26 cellular contexts compared by ENCODE assay signal in the genomic region with DNA sequence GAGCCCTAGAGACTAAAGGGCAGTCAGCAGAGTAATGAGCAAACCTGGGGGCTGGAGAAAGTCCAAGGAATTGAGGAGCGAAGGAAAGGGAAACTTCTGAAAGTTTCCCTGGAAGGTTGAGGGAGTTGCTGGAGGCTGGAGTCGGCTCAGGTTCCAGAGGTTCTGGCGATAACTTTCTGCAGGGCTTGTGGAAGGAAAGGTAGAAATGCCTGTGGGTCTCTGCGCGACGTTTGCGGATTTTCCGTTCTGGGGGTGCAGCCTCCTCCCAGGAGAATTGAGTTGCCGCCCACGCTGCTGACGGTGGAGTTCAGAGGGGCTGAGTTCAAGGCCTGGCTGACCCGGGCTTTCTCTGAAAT. TPM values are rescaled to one million over a fixed set of nuclear protein-coding genes. Genes with fewer than 3 reads are reported as not detected.
DNase-seq lines count a peak whose midpoint lies in the region; FAIRE-seq and TF ChIP-seq lines count a peak whose summit lies in the region.
"Had no signal": no experiment of that assay in that cellular context is flagged by ENCODE, and none has a peak within 500 bp of the region (broad histone marks: within the 10 kb centered on the region; RNA-seq: fewer than 3 reads in every experiment).

No MANE protein-coding gene starts in this region.

- H3K4me3 Mint-ChIP-seq in activated naive CD8-positive, alpha-beta T cell treated with anti-CD3 and anti-CD28 coated beads for 36 hours: no peak overlapping the region
- H3K4me3 Mint-ChIP-seq: activated CD8-positive, alpha-beta memory T cell treated with anti-CD3 and anti-CD28 coated beads, Interleukin-2, amount 10 ng/mL, durations not matched to agents 7 days and 5 days; activated naive CD8-positive, alpha-beta T cell; activated T-helper 1 cell treated with anti-CD3 and anti-CD28 coated beads, Interleukin-12 subunit alpha, Interleukin-12 subunit beta, Interleukin-2, Interleukin-4 antibody, amounts not matched to agents 30 ng/mL and 10 ng/mL and 1 ng/mL, durations not matched to agents 14 hours and 24 hours and 36 hours had no signal

- dilution Hi-C loops in mammary epithelial cell (cut with HindIII; ENCODE audit: low sequenced_read_pairs): no loop called here

- in situ Hi-C loops in GM13977 (cut with MboI; ENCODE audit: low pct_unique_long_range_greater_than_20kb, low sequenced_read_pairs, unreplicated experiment) (loop anchor here (25.0 kb wide), 1 partner anchor 1701 kb away; no protein-coding TSS in a partner anchor), mammary epithelial cell (cut with MboI; ENCODE audit: low sequenced_read_pairs in 2 of 2) (loop anchor here in 1 of 2 donors (25.0 kb wide), 1 partner anchor 1701 kb away; no protein-coding TSS in a partner anchor)

- H3K9ac ChIP-seq in kidney (ENCODE audit: low read length in 2 of 2) (peak overlapping the region; percentile 27 to 89), neuronal stem cell (ENCODE audit: low read depth, low read length, poor library complexity) (no peak overlapping the region), mammary epithelial cell (ENCODE audit: insufficient read depth, low read length) (no peak overlapping the region), Karpas-422 (ENCODE audit: low read length) (no peak overlapping the region)

- H3K9me3 Mint-ChIP-seq in activated naive CD8-positive, alpha-beta T cell treated with anti-CD3 and anti-CD28 coated beads for 36 hours: peaks cover 3% of the 10 kb centered on the region
- H3K9me3 Mint-ChIP-seq: activated T-helper 1 cell treated with anti-CD3 and anti-CD28 coated beads, Interleukin-12 subunit alpha, Interleukin-12 subunit beta, Interleukin-2, Interleukin-4 antibody, amounts not matched to agents 30 ng/mL and 10 ng/mL and 1 ng/mL, durations not matched to agents 14 hours and 24 hours and 36 hours had no signal

- peak overlapping the region; percentile 23 for H2BK15ac ChIP-seq in neuronal stem cell (ENCODE audit: low read length)

- peak overlapping the region; percentile 98 for H3K27ac ChIP-seq in caudate nucleus (ENCODE audit: low read depth, low read length)
- H3K27ac ChIP-seq in kidney (ENCODE audit: low read depth in 2 of 2, low read length in 2 of 2): peak overlapping the region; percentile 89 to 94
- H3K27ac ChIP-seq in neuronal stem cell (replicated peaks; ENCODE audit: low read length): no peak overlapping the region
- no peak overlapping the region for H3K27ac ChIP-seq in mammary epithelial cell (ENCODE audit: insufficient read depth, low read depth, low read length)
- no peak overlapping the region for H3K27ac ChIP-seq in Karpas-422 (ENCODE audit: low read length)
- H3K27ac ChIP-seq: A549, heart right ventricle, SJSA1 had no signal

- no CpG with 5 or more reads among the region's 12 CpGs for WGBS in neuronal stem cell (ENCODE audit: extremely low coverage in 2 of 2, insufficient read length in 2 of 2, insufficient replicate concordance in 1 of 2), 2 donors
- WGBS in mammary epithelial cell (ENCODE audit: low coverage, missing lambda C conversion rate): no CpG with 5 or more reads among the region's 12 CpGs

- H3K79me1 ChIP-seq in neuronal stem cell (ENCODE audit: low read depth, low read length): no peaks in the 10 kb centered on the region

- peak overlapping the region; percentile 14 for H2BK5ac ChIP-seq in neuronal stem cell (ENCODE audit: low read length)

- no peak overlapping the region for H3K27ac Mint-ChIP-seq in activated naive CD8-positive, alpha-beta T cell treated with anti-CD3 and anti-CD28 coated beads for 36 hours
- H3K27ac Mint-ChIP-seq: activated CD8-positive, alpha-beta memory T cell treated with anti-CD3 and anti-CD28 coated beads, Interleukin-2, amount 10 ng/mL, durations not matched to agents 7 days and 5 days; activated naive CD8-positive, alpha-beta T cell; activated T-helper 1 cell treated with anti-CD3 and anti-CD28 coated beads, Interleukin-12 subunit alpha, Interleukin-12 subunit beta, Interleukin-2, Interleukin-4 antibody, amounts not matched to agents 30 ng/mL and 10 ng/mL and 1 ng/mL, durations not matched to agents 14 hours and 24 hours and 36 hours; H9 had no signal

- H4K8ac ChIP-seq in neuronal stem cell (ENCODE audit: low read depth, low read length): no peak overlapping the region

- H3K4me1 Mint-ChIP-seq in activated naive CD8-positive, alpha-beta T cell treated with anti-CD3 and anti-CD28 coated beads for 36 hours: peaks cover 4% of the 10 kb centered on the region

- TF ChIP-seq CTCF in GM13977 (IDR thresholded peaks at IDR 0.05; ENCODE audit: extremely low read depth, insufficient read depth, missing control alignments): no peak
- no peak for TF ChIP-seq CTCF in kidney (IDR thresholded peaks at IDR 0.05; ENCODE audit: borderline replicate concordance, extremely low read depth, insufficient read depth)
- TF ChIP-seq CTCF in mammary epithelial cell (conservative IDR thresholded peaks at IDR 0.05 in 1 of 2, IDR thresholded peaks at IDR 0.05 in 1 of 2; ENCODE audit: extremely low read depth in 1 of 2, insufficient read depth in 1 of 2, low read depth in 1 of 2, low read length in 2 of 2): no peak

- H2AFZ ChIP-seq in neuronal stem cell (ENCODE audit: low read length): peak overlapping the region; percentile 31
- no peak overlapping the region for H2AFZ ChIP-seq in mammary epithelial cell (ENCODE audit: low read depth, low read length)
- no peak overlapping the region for H2AFZ ChIP-seq in Karpas-422 (ENCODE audit: low read length)

- H3K36me3 Mint-ChIP-seq in activated naive CD8-positive, alpha-beta T cell treated with anti-CD3 and anti-CD28 coated beads for 36 hours: peaks cover 3% of the 10 kb centered on the region
- H3K36me3 Mint-ChIP-seq: activated naive CD8-positive, alpha-beta T cell had no signal

- no peak for FAIRE-seq in kidney (lab: Jason Lieb, UNC)
- FAIRE-seq: A549, endothelial cell of umbilical vein, RCC 7860, urothelium cell line had no signal

- H2AK5ac ChIP-seq in neuronal stem cell (ENCODE audit: low read depth, low read length): no peak overlapping the region

- intact Hi-C loops in kidney (cut with DNase I) (no loop called here), mammary epithelial cell (cut with micrococcal nuclease) (no loop called here)

- no peak overlapping the region for H2BK120ac ChIP-seq in neuronal stem cell (ENCODE audit: low read depth, low read length)

- H3K4me1 ChIP-seq in kidney (ENCODE audit: control insufficient read depth in 1 of 2, insufficient read depth in 1 of 2, low read depth in 1 of 2, low read length in 2 of 2) (peaks cover 0 to 5% of the 10 kb centered on the region in 2 donors), neuronal stem cell (ENCODE audit: control insufficient read depth in 2 of 2, insufficient read depth in 1 of 2, low read depth in 1 of 2, low read length in 2 of 2) (peaks cover 12 to 18% of the 10 kb centered on the region in 2 donors), mammary epithelial cell (ENCODE audit: insufficient read depth, low read length) (no peaks in the 10 kb centered on the region), Karpas-422 (ENCODE audit: low read length) (no peaks in the 10 kb centered on the region)
- H3K4me1 ChIP-seq: A549, BE2C, SJSA1 had no signal

- H3K27me3 ChIP-seq in neuronal stem cell (ENCODE audit: control insufficient read depth in 3 of 3, insufficient read depth in 3 of 3, low read depth in 1 of 3, low read length in 3 of 3) (peaks cover 0 to 90% (median 38%) of the 10 kb centered on the region in 3 experiments), mammary epithelial cell (ENCODE audit: insufficient read depth, low read length) (peaks cover 69% of the 10 kb centered on the region), Karpas-422 (ENCODE audit: low read length) (no peaks in the 10 kb centered on the region)

- no peaks in the 10 kb centered on the region for H3K36me3 ChIP-seq in kidney (ENCODE audit: control insufficient read depth in 1 of 2, insufficient read depth in 2 of 2, low read length in 2 of 2)
- peaks cover 0 to 66% of the 10 kb centered on the region in 2 donors for H3K36me3 ChIP-seq in neuronal stem cell (replicated peaks in 1 of 2; ENCODE audit: control insufficient read depth in 2 of 2, insufficient read depth in 2 of 2, low read length in 2 of 2)
- no peaks in the 10 kb centered on the region for H3K36me3 ChIP-seq in mammary epithelial cell (ENCODE audit: insufficient read depth, low read length)
- H3K36me3 ChIP-seq in Karpas-422 (ENCODE audit: insufficient read depth, low read length): no peaks in the 10 kb centered on the region
- H3K36me3 ChIP-seq: BE2C, heart right ventricle, SJSA1 had no signal

- H3K9me3 ChIP-seq in kidney (ENCODE audit: control insufficient read depth in 1 of 2, low read length in 2 of 2): no peaks in the 10 kb centered on the region
- H3K9me3 ChIP-seq in neuronal stem cell (replicated peaks in 1 of 2; ENCODE audit: control insufficient read depth in 2 of 2, insufficient read depth in 1 of 2, low read depth in 1 of 2, low read length in 2 of 2): no peaks in the 10 kb centered on the region
- H3K9me3 ChIP-seq in mammary epithelial cell (replicated peaks; ENCODE audit: insufficient read depth, low read length): no peaks in the 10 kb centered on the region
- H3K9me3 ChIP-seq in Karpas-422 (ENCODE audit: low read length): no peaks in the 10 kb centered on the region
- H3K9me3 ChIP-seq: A549, BE2C, heart right ventricle, SJSA1 had no signal

- no peak overlapping the region for H2BK12ac ChIP-seq in neuronal stem cell (ENCODE audit: low read length)

- H3K79me2 ChIP-seq in mammary epithelial cell (ENCODE audit: insufficient read depth, low read length) (no peaks in the 10 kb centered on the region), Karpas-422 (ENCODE audit: low read length) (no peaks in the 10 kb centered on the region)

- H3K27me3 Mint-ChIP-seq in activated naive CD8-positive, alpha-beta T cell treated with anti-CD3 and anti-CD28 coated beads for 36 hours: peaks cover 97% of the 10 kb centered on the region

- CTCF ChIA-PET in mammary epithelial cell (lab: Charles Lee; ENCODE audit: low non-redundant PET): no interaction called here

- H4K20me1 ChIP-seq in mammary epithelial cell (ENCODE audit: insufficient read depth, low read length) (no peaks in the 10 kb centered on the region), Karpas-422 (ENCODE audit: insufficient read depth, low read depth, low read length) (no peaks in the 10 kb centered on the region)

- DNase-seq in GM13977 (ENCODE audit: low spot score): peak; percentile 30
- peak in 1 of 61 donors; percentile 61 for DNase-seq in caudate nucleus (lab: John Stamatoyannopoulos, UW)
- DNase-seq in kidney: no peak
- DNase-seq in neuronal stem cell (ENCODE audit: low spot score): no peak
- DNase-seq in activated naive CD8-positive, alpha-beta T cell treated with anti-CD3 and anti-CD28 coated beads for 36 hours: no peak
- DNase-seq in mammary epithelial cell: no peak
- DNase-seq in Karpas-422: no peak
- no peak for DNase-seq in DMS 273 (lab: John Stamatoyannopoulos, UW; ENCODE audit: unreplicated experiment)
- DNase-seq: activated CD4-positive, alpha-beta T cell treated with anti-CD3 and anti-CD28 coated beads for 48 hours; activated CD8-positive, alpha-beta memory T cell treated with anti-CD3 and anti-CD28 coated beads, Interleukin-2, amount 10 ng/mL, durations not matched to agents 7 days and 5 days; BE2C; cortex of kidney; DMS79 treated with DMSO at 0.1 percent for 48 hours; heart right ventricle; NK-92 treated with Interleukin-12 subunit alpha and Interleukin-12 subunit beta, amount 100 ng/mL, for 24 hours had no signal

- no peak overlapping the region for H3K14ac ChIP-seq in neuronal stem cell (ENCODE audit: low read length)

- H3K4me3 ChIP-seq in kidney (ENCODE audit: low read length in 2 of 2) (peak overlapping the region; percentile 35 to 50), neuronal stem cell (ENCODE audit: low read length in 2 of 2) (peak overlapping the region; percentile 41 to 45), mammary epithelial cell (replicated peaks in 1 of 3; ENCODE audit: insufficient read depth in 1 of 3, low read depth in 2 of 3, low read length in 3 of 3) (no peak overlapping the region), Karpas-422 (ENCODE audit: low read length) (no peak overlapping the region)
- H3K4me3 ChIP-seq: A549, SJSA1 had no signal

- peak overlapping the region; percentile 44 for H3K18ac ChIP-seq in neuronal stem cell (ENCODE audit: low read length)

- H3K4ac ChIP-seq in neuronal stem cell (ENCODE audit: low read length): no peak overlapping the region

- H3K4me2 ChIP-seq in neuronal stem cell (ENCODE audit: insufficient read depth, low read length, poor library complexity, severe bottlenecking) (no peak overlapping the region), mammary epithelial cell (ENCODE audit: insufficient read depth, low read depth, low read length) (no peak overlapping the region), Karpas-422 (ENCODE audit: low read depth, low read length, poor library complexity, severe bottlenecking) (no peak overlapping the region)
- H3K4me2 ChIP-seq: A549 had no signal

- BruUV-seq in mammary epithelial cell (replicated peaks; lab: Mats Ljungman, UMichigan): no TSS peak

- H3K9me2 ChIP-seq in Karpas-422 (replicated peaks; ENCODE audit: insufficient read depth, low read length): no peaks in the 10 kb centered on the region

- H3K23ac ChIP-seq in neuronal stem cell (ENCODE audit: low read depth, low read length, poor library complexity): no peak overlapping the region

- H4K91ac ChIP-seq in neuronal stem cell (ENCODE audit: low read depth, low read length, poor library complexity): no peak overlapping the region

RNA-seq across cellular contexts. Expression of gene POU3F3, which starts 9.3 kb away (rescaled TPM):
- total RNA-seq in kidney (118 TPM), mammary epithelial cell (not detected)
- polyA plus RNA-seq in kidney (ENCODE audit: insufficient read depth, low read depth, low replicate concordance) (31.4 TPM), mammary epithelial cell (not detected)
- 3.6 TPM for polyA plus RNA-seq in neuronal stem cell (2013, experiment 1 of 2)
- 3.4 TPM for polyA plus RNA-seq in neuronal stem cell (2013, experiment 2 of 2)
- not detected for total RNA-seq in activated naive CD8-positive, alpha-beta T cell treated with anti-CD3 and anti-CD28 coated beads for 36 hours
- polyA minus RNA-seq in mammary epithelial cell: not detected
- not detected in 2 replicates for total RNA-seq in Karpas-422 (2014; rRNA removed; shearing (Covaris generic); ENCODE audit: low replicate concordance)
- total RNA-seq: activated CD8-positive, alpha-beta memory T cell treated with anti-CD3 and anti-CD28 coated beads, Interleukin-2, amount 10 ng/mL, durations not matched to agents 7 days and 5 days; activated T-helper 1 cell treated with anti-CD3 and anti-CD28 coated beads, Interleukin-12 subunit alpha, Interleukin-12 subunit beta, Interleukin-2, Interleukin-4 antibody, amounts not matched to agents 30 ng/mL and 10 ng/mL and 1 ng/mL, durations not matched to agents 14 hours and 24 hours and 36 hours; endothelial cell of umbilical vein; H9; lung microvascular endothelial cell; NCI-H460; T-helper 1 cell treated with Interleukin-12 subunit alpha and Interleukin-12 subunit beta and Interleukin-4 antibody, amounts not matched to agents 30 ng/mL and 1 ng/mL, for 36 hours had no signal
- polyA plus RNA-seq: endothelial cell of umbilical vein had no signal

Comparison
In these comparisons a context has a peak if more than half of its experiments do, and no peak if none do; other contexts are left out.
1. H3K27ac ChIP-seq: peak in caudate nucleus (single experiment) and kidney (2 of 2); none in neuronal stem cell (single experiment), mammary epithelial cell (single experiment) and Karpas-422 (single experiment).
2. H3K4me3 ChIP-seq: peak in kidney (2 of 2) and neuronal stem cell (2 of 2); none in mammary epithelial cell (0 of 3) and Karpas-422 (single experiment).
3. H3K9ac ChIP-seq: peak in kidney (2 of 2); none in neuronal stem cell (single experiment), mammary epithelial cell (single experiment) and Karpas-422 (single experiment).
4. RNA of gene POU3F3, which starts 9.3 kb away (total RNA-seq): 118 TPM in kidney (single experiment); not detected in activated naive CD8-positive, alpha-beta T cell treated with anti-CD3 and anti-CD28 coated beads for 36 hours, not detected in mammary epithelial cell and not detected in Karpas-422; every median in the first group is over 100 times any median in the second.